Comparison of ENCODE assay signal across 1 cellular context in the genomic region with DNA sequence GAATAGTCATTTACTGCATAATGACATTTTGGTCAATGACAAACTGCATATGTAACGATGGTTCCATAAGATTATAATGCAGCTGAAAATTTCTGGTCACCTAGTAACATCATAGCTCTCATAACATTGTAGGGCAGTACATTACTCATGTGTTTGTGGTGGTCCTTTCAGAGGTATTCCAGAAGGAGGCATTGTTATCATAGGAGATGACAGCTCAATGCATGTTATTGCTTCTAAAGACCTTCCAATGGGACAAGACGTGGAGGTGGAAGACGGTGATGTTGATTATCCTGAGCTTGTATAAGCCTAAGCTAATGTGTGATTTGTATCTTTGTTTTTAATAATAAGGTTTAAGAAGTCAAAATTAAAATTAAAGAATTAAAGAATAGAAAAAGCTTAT.
TF ChIP-seq lines count a peak whose summit lies in the region.

No MANE protein-coding gene starts in this region.

TF ChIP-seq in A549, 52 proteins besides CTCF, POLR2A, EP300 and RAD21 (continued from another document):
- TF ChIP-seq, protein P1, sequence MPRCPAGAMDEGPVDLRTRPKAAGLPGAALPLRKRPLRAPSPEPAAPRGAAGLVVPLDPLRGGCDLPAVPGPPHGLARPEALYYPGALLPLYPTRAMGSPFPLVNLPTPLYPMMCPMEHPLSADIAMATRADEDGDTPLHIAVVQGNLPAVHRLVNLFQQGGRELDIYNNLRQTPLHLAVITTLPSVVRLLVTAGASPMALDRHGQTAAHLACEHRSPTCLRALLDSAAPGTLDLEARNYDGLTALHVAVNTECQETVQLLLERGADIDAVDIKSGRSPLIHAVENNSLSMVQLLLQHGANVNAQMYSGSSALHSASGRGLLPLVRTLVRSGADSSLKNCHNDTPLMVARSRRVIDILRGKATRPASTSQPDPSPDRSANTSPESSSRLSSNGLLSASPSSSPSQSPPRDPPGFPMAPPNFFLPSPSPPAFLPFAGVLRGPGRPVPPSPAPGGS (IDR thresholded peaks at IDR 0.05) = no peak
- no peak for TF ChIP-seq EHF (CRISPR knock-in tag; IDR thresholded peaks at IDR 0.05)
- TF ChIP-seq ZNF302 (CRISPR knock-in tag; IDR thresholded peaks at IDR 0.05) = no peak
